Comparison of ENCODE assay signal across 15 cellular contexts in the genomic region with DNA sequence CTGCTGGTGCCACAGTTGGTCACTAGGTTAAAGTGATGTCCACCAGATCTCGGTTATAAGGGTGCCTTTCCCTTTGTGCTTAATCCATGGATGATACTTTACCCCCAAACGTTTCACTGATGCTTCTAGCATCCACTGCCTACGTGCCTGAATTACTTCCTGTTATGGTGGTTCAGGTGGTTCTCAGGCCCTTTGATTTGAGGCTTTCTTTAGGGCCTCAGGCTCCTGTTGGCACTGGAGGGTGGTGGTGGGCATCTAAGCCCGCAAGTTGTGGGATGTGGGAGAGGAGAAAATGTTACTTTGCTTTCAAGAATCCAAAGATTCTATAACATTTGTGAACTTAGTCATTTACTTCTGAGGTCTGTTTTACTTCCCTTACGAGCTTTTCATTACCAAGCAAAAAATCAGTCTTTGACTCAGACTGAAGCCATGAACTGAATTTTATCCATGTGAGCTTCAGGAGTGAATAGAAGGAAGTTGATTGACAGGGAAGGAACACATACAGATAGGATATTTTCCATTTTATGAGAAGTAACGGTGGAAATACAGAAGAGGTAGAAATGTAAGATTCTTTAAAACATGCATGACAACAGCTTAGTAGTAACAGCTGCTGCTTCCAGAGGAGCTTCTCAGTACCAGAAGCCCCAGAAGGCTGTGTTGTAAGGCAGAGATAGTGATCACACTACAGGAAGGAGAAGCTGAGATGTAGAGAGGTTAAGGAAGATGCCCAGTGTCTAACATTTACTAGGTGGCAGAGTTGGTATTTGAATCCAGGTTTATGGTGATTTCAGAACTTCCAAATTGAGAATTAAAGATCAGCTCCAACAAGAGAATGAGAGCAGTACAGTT.
DNase-seq lines count a peak whose midpoint lies in the region; ATAC-seq, FAIRE-seq and TF ChIP-seq lines count a peak whose summit lies in the region.
"Had no signal": no experiment of that assay in that cellular context is flagged by ENCODE, and none has a peak within 500 bp of the region (broad histone marks: within the 10 kb centered on the region; RNA-seq: fewer than 3 reads in every experiment).

No MANE protein-coding gene starts in this region.

- TF ChIP-seq POLR2A in GM12892 (IDR thresholded peaks at IDR 0.05; ENCODE audit: low read depth, low read length) (no peak), vagina (IDR thresholded peaks at IDR 0.05) (no peak)

- H3K36me3 ChIP-seq in CD4-positive, CD25-positive, alpha-beta regulatory T cell (ENCODE audit: control insufficient read depth, insufficient read depth, low read length), result peaks cover 14% of the 10 kb centered on the region
- H3K36me3 ChIP-seq in vagina, result no peaks in the 10 kb centered on the region

- H3K9me3 Mint-ChIP-seq in CD4-positive, CD25-positive, alpha-beta regulatory T cell, result peaks cover 0 to 2% (median 0%) of the 10 kb centered on the region in 7 donors
- H3K9me3 Mint-ChIP-seq in activated T-helper 17 cell treated with anti-CD3 and anti-CD28 coated beads, Interleukin-2, amount 50 U/mL, for 72 hours, result peaks cover 7% of the 10 kb centered on the region
- peaks cover 1 to 12% (median 7%) of the 10 kb centered on the region in 7 donors for H3K9me3 Mint-ChIP-seq in naive B cell
- H3K9me3 Mint-ChIP-seq: brain had no signal

- H3K4me3 ChIP-seq in CD4-positive, CD25-positive, alpha-beta regulatory T cell (ENCODE audit: low read depth, low read length), result peak overlapping the region; percentile 15
- H3K4me3 ChIP-seq in foreskin fibroblast (ENCODE audit: low read depth in 1 of 2, low read length in 2 of 2), result no peak overlapping the region
- H3K4me3 ChIP-seq in vagina, result no peak overlapping the region

- peaks cover 36 to 95% (median 77%) of the 10 kb centered on the region in 4 donors for H3K4me1 Mint-ChIP-seq in CD4-positive, CD25-positive, alpha-beta regulatory T cell
- peaks cover 78% of the 10 kb centered on the region for H3K4me1 Mint-ChIP-seq in activated T-helper 17 cell treated with anti-CD3 and anti-CD28 coated beads, Interleukin-2, amount 50 U/mL, for 72 hours
- H3K4me1 Mint-ChIP-seq in naive B cell, result peaks cover 90 to 99% (median 94%) of the 10 kb centered on the region in 3 donors

- H3K27ac ChIP-seq in CD4-positive, CD25-positive, alpha-beta regulatory T cell (ENCODE audit: insufficient read depth, low read length, poor library complexity, severe bottlenecking), result peak overlapping the region; percentile 43
- H3K27ac ChIP-seq in vagina, result no peak overlapping the region
- H3K27ac ChIP-seq: epithelial cell of prostate had no signal

- no peaks in the 10 kb centered on the region for H3K9me3 ChIP-seq in CD4-positive, CD25-positive, alpha-beta regulatory T cell (ENCODE audit: control insufficient read depth in 2 of 2, low read length in 2 of 2)
- no peaks in the 10 kb centered on the region for H3K9me3 ChIP-seq in vagina
- H3K9me3 ChIP-seq: SK-N-SH had no signal

- no peaks in the 10 kb centered on the region for H3K27me3 Mint-ChIP-seq in CD4-positive, CD25-positive, alpha-beta regulatory T cell
- no peaks in the 10 kb centered on the region for H3K27me3 Mint-ChIP-seq in activated T-helper 17 cell treated with anti-CD3 and anti-CD28 coated beads, Interleukin-2, amount 50 U/mL, for 72 hours
- H3K27me3 Mint-ChIP-seq in naive B cell, result no peaks in the 10 kb centered on the region
- H3K27me3 Mint-ChIP-seq: brain had no signal

- peak in 2 of 3 donors; percentile 16 to 44 for DNase-seq in CD4-positive, CD25-positive, alpha-beta regulatory T cell
- DNase-seq in naive B cell, result no peak
- no peak for DNase-seq in GM12892 (ENCODE audit: insufficient read length)
- no peak for DNase-seq in foreskin fibroblast
- DNase-seq in vagina (ENCODE audit: extremely low spot score in 2 of 2), result no peak
- no peak for DNase-seq in inferior parietal cortex (ENCODE audit: extremely low spot score)
- DNase-seq: COR-L47, midbrain, NCI-H1048, retina, SK-N-SH had no signal

- peaks cover 14% of the 10 kb centered on the region for H3K36me3 Mint-ChIP-seq in CD4-positive, CD25-positive, alpha-beta regulatory T cell
- H3K36me3 Mint-ChIP-seq in activated T-helper 17 cell treated with anti-CD3 and anti-CD28 coated beads, Interleukin-2, amount 50 U/mL, for 72 hours (ENCODE audit: low read depth), result peaks cover 64% of the 10 kb centered on the region
- H3K36me3 Mint-ChIP-seq in naive B cell, result peaks cover 15 to 16% of the 10 kb centered on the region in 2 donors

- H3K4me1 ChIP-seq in CD4-positive, CD25-positive, alpha-beta regulatory T cell (ENCODE audit: control insufficient read depth, insufficient read depth, low read length, poor library complexity, severe bottlenecking), result peaks cover 66% of the 10 kb centered on the region
- peaks cover 57% of the 10 kb centered on the region for H3K4me1 ChIP-seq in vagina

- H3K27ac Mint-ChIP-seq in CD4-positive, CD25-positive, alpha-beta regulatory T cell, result peak overlapping the region; percentile 70 to 82 (median 79)
- peak overlapping the region; percentile 93 for H3K27ac Mint-ChIP-seq in activated T-helper 17 cell treated with anti-CD3 and anti-CD28 coated beads, Interleukin-2, amount 50 U/mL, for 72 hours
- peak overlapping the region; percentile 43 to 95 (median 79) for H3K27ac Mint-ChIP-seq in naive B cell

- TF ChIP-seq CTCF in foreskin fibroblast (IDR thresholded peaks at IDR 0.05; ENCODE audit: low read depth, low read length) (no peak), vagina (IDR thresholded peaks at IDR 0.05) (no peak)

- intact Hi-C loops in vagina (cut with DNase I), result no loop called here

- no peak for FAIRE-seq in GM12892 (lab: Jason Lieb, UNC)

- H3K27me3 ChIP-seq in CD4-positive, CD25-positive, alpha-beta regulatory T cell (ENCODE audit: control insufficient read depth, insufficient read depth, low read length), result no peaks in the 10 kb centered on the region
- H3K27me3 ChIP-seq in vagina, result no peaks in the 10 kb centered on the region

- ATAC-seq in CD4-positive, CD25-positive, alpha-beta regulatory T cell (ENCODE audit: low read depth in 2 of 2), result peak in 1 of 2 donors; percentile 43
- peak; percentile 20 for ATAC-seq in HG02870 (IDR thresholded peaks at IDR 0.05; ENCODE audit: unreplicated experiment)
- ATAC-seq in activated T-helper 17 cell treated with anti-CD3 and anti-CD28 coated beads, Interleukin-2, amount 50 U/mL, for 72 hours (replicated peaks), result peak; percentile 19
- ATAC-seq in naive B cell (ENCODE audit: low read depth in 2 of 2), result no peak

- H3K4me3 Mint-ChIP-seq in CD4-positive, CD25-positive, alpha-beta regulatory T cell, result peak overlapping the region in 3 of 4 donors; percentile 27 to 69 (median 27)
- peak overlapping the region; percentile 66 for H3K4me3 Mint-ChIP-seq in activated T-helper 17 cell treated with anti-CD3 and anti-CD28 coated beads, Interleukin-2, amount 50 U/mL, for 72 hours
- H3K4me3 Mint-ChIP-seq in naive B cell, result peak overlapping the region in 5 of 8 donors; percentile 2 to 78 (median 17)
- H3K4me3 Mint-ChIP-seq: brain had no signal

Comparison
In these comparisons a context has a peak if more than half of its experiments do, and no peak if none do; other contexts are left out.
1. ATAC-seq: peak in HG02870 (single experiment) and activated T-helper 17 cell treated with anti-CD3 and anti-CD28 coated beads, Interleukin-2, amount 50 U/mL, for 72 hours (single experiment); none in naive B cell (0 of 2).
2. DNase-seq: peak in CD4-positive, CD25-positive, alpha-beta regulatory T cell (2 of 3); none in naive B cell (single experiment), GM12892 (single experiment), foreskin fibroblast (0 of 2), vagina (0 of 2) and inferior parietal cortex (single experiment).
3. Peak in every context shown above with its lines, with median percentiles within 50 percentile points of each other: H3K27ac Mint-ChIP-seq and H3K4me3 Mint-ChIP-seq.